ENCODE assay signal across 8 cellular contexts in genomic region chr20:3819413-3820047, GRCh38. TPM values are rescaled to one million over a fixed set of nuclear protein-coding genes. Genes with fewer than 3 reads are reported as not detected.
DNase-seq lines count a peak whose midpoint lies in the region; ATAC-seq and TF ChIP-seq lines count a peak whose summit lies in the region.

No MANE protein-coding gene starts in this region.

- peak overlapping the region; percentile 85 for H3K4me3 Mint-ChIP-seq in activated CD8-positive, alpha-beta memory T cell treated with anti-CD3 and anti-CD28 coated beads, Interleukin-2, amount 10 ng/mL, durations not matched to agents 7 days and 5 days

- no peaks in the 10 kb centered on the region for H3K9me3 Mint-ChIP-seq in activated CD8-positive, alpha-beta memory T cell treated with anti-CD3 and anti-CD28 coated beads, Interleukin-2, amount 10 ng/mL, durations not matched to agents 7 days and 5 days (ENCODE audit: low read depth)

- peaks cover 54% of the 10 kb centered on the region for H3K4me1 Mint-ChIP-seq in activated CD8-positive, alpha-beta memory T cell treated with anti-CD3 and anti-CD28 coated beads, Interleukin-2, amount 10 ng/mL, durations not matched to agents 7 days and 5 days

- H3K4me1 ChIP-seq in liver (ENCODE audit: control insufficient read depth in 4 of 4, insufficient read depth in 4 of 4, low read length in 3 of 4) (peaks cover 0 to 21% (median 13%) of the 10 kb centered on the region in 4 donors), tibial artery (peaks cover 0 to 17% (median 13%) of the 10 kb centered on the region in 4 donors)

- H3K9me3 ChIP-seq in liver (ENCODE audit: control insufficient read depth in 4 of 4, low read length in 3 of 4) (no peaks in the 10 kb centered on the region), tibial artery (no peaks in the 10 kb centered on the region)

- H3K36me3 Mint-ChIP-seq in activated CD8-positive, alpha-beta memory T cell treated with anti-CD3 and anti-CD28 coated beads, Interleukin-2, amount 10 ng/mL, durations not matched to agents 7 days and 5 days, result peaks cover 2% of the 10 kb centered on the region

- CTCF ChIA-PET in activated CD8-positive, alpha-beta memory T cell treated with anti-CD3 and anti-CD28 coated beads, Interleukin-2, amount 10 ng/mL, durations not matched to agents 7 days and 5 days (lab: Charles Lee), result interaction anchor here (0.5 to 6.4 kb wide), 22 partner anchors 7 to 265 kb away, joined by 3 to 51 read pairs (median 6); partner anchors contain the start of genes ADISSP, CDC25B, MAVS and SPEF1

- ATAC-seq in activated CD8-positive, alpha-beta memory T cell treated with anti-CD3 and anti-CD28 coated beads, Interleukin-2, amount 10 ng/mL, durations not matched to agents 7 days and 5 days, result no peak
- ATAC-seq in GM21360 (IDR thresholded peaks at IDR 0.05; ENCODE audit: unreplicated experiment), result no peak

- H3K27me3 ChIP-seq in liver (ENCODE audit: control insufficient read depth in 4 of 4, insufficient read depth in 4 of 4, low read length in 3 of 4), result no peaks in the 10 kb centered on the region
- no peaks in the 10 kb centered on the region for H3K27me3 ChIP-seq in tibial artery

- intact Hi-C loops in tibial artery (cut with DNase I; ENCODE audit: low total_unique reads), result loop anchor here (2.0 to 5.0 kb wide), 2 partner anchors 33 to 38 kb away; partner anchors contain the start of gene CENPB

- in situ Hi-C loops in astrocyte of the cerebellum (cut with HindIII; ENCODE audit: low sequenced_read_pairs), result no loop called here

- 67% methylated on average over 20 of the region's 20 CpGs for WGBS in liver

- TF ChIP-seq CTCF in astrocyte of the cerebellum (IDR thresholded peaks at IDR 0.05; ENCODE audit: low read depth, low read length, missing control alignments), result no peak
- no peak for TF ChIP-seq CTCF in liver (IDR thresholded peaks at IDR 0.05; ENCODE audit: low read depth, low read length, missing input control)
- TF ChIP-seq CTCF in tibial artery (IDR thresholded peaks at IDR 0.05), result no peak

- H3K27ac Mint-ChIP-seq in activated CD8-positive, alpha-beta memory T cell treated with anti-CD3 and anti-CD28 coated beads, Interleukin-2, amount 10 ng/mL, durations not matched to agents 7 days and 5 days, result peak overlapping the region; percentile 88

- no peaks in the 10 kb centered on the region for H3K27me3 Mint-ChIP-seq in activated CD8-positive, alpha-beta memory T cell treated with anti-CD3 and anti-CD28 coated beads, Interleukin-2, amount 10 ng/mL, durations not matched to agents 7 days and 5 days

- H3K4me3 ChIP-seq in astrocyte of the cerebellum (ENCODE audit: low read depth, low read length) (peak overlapping the region; percentile 56), liver (ENCODE audit: low read depth in 1 of 3, low read length in 3 of 3) (peak overlapping the region; percentile 82 to 90 (median 84)), tibial artery (peak overlapping the region; percentile 60 to 76)

- DNase-seq in activated CD8-positive, alpha-beta memory T cell treated with anti-CD3 and anti-CD28 coated beads, Interleukin-2, amount 10 ng/mL, durations not matched to agents 7 days and 5 days, result no peak
- no peak for DNase-seq in activated CD8-positive, alpha-beta memory T cell treated with anti-CD3 and anti-CD28 coated beads, Interleukin-2, amount 50 U/mL, for 48 hours
- DNase-seq in astrocyte of the cerebellum (ENCODE audit: low read depth), result no peak
- no peak for DNase-seq in tibial artery
- no peak for DNase-seq in HuH-7.5 (ENCODE audit: low spot score)
- no peak for DNase-seq in H4 (ENCODE audit: low spot score)

- peak overlapping the region; percentile 66 to 99 for H3K9ac ChIP-seq in liver (ENCODE audit: low read depth in 1 of 2, low read length in 2 of 2)

- no peak for TF ChIP-seq RAD21 in liver (IDR thresholded peaks at IDR 0.05)

- peaks cover 3 to 22% (median 12%) of the 10 kb centered on the region in 4 donors for H3K36me3 ChIP-seq in liver (ENCODE audit: control insufficient read depth in 4 of 4, insufficient read depth in 3 of 4, low read depth in 1 of 4, low read length in 3 of 4)
- peaks cover 18 to 25% (median 20%) of the 10 kb centered on the region in 3 donors for H3K36me3 ChIP-seq in tibial artery

- H3K27ac ChIP-seq in liver (ENCODE audit: low read depth in 1 of 2, low read length in 2 of 2) (peak overlapping the region; percentile 96 to 99), tibial artery (peak overlapping the region; percentile 94 to 95)

TF ChIP-seq in liver, 16 proteins besides CTCF, POLR2A, EP300 and RAD21:
- TF ChIP-seq NR2F2 (IDR thresholded peaks at IDR 0.05) (no peak), HNF4G (IDR thresholded peaks at IDR 0.05) (no peak), TAF1 (conservative IDR thresholded peaks at IDR 0.05) (no peak), EGR1 (IDR thresholded peaks at IDR 0.05; ENCODE audit: low read depth in 2 of 2) (no peak)

RNA-seq across cellular contexts. Expression of gene AP5S1, which starts 0.8 kb away (rescaled TPM):
- 10 to 100 TPM; 13.8 to 15.5 TPM for total RNA-seq in activated CD8-positive, alpha-beta memory T cell treated with anti-CD3 and anti-CD28 coated beads, Interleukin-2, amount 10 ng/mL, durations not matched to agents 7 days and 5 days
- 10 to 100 TPM in 1 of 2 donors, 1 to 10 TPM in 1; 9.2 to 14.5 TPM for total RNA-seq in liver
- polyA plus RNA-seq in liver, result 10 to 100 TPM in 1 of 2 donors, 1 to 10 TPM in 1; 9.1 to 13.1 TPM
- 16.7 and 16.9 TPM in 2 replicates for total RNA-seq in H4 (2014; rRNA removed; shearing (Covaris generic))

RNA-seq across cellular contexts. Expression of gene CDC25B, which starts 23.4 kb away (rescaled TPM):
- total RNA-seq in activated CD8-positive, alpha-beta memory T cell treated with anti-CD3 and anti-CD28 coated beads, Interleukin-2, amount 10 ng/mL, durations not matched to agents 7 days and 5 days, result 100 to 1,000 TPM; 194 to 312 TPM
- 10 to 100 TPM in 1 of 2 donors, 1 to 10 TPM in 1; 4.4 to 11.9 TPM for total RNA-seq in liver
- polyA plus RNA-seq in liver, result 10 to 100 TPM in 1 of 2 donors, 1 to 10 TPM in 1; 6.5 to 12.9 TPM
- 35.7 and 39.6 TPM in 2 replicates for total RNA-seq in H4 (2014; rRNA removed; shearing (Covaris generic))

RNA-seq across cellular contexts. Expression of gene MAVS, which starts 27.1 kb away (rescaled TPM):
- 10 to 100 TPM; 29.7 to 37.4 TPM for total RNA-seq in activated CD8-positive, alpha-beta memory T cell treated with anti-CD3 and anti-CD28 coated beads, Interleukin-2, amount 10 ng/mL, durations not matched to agents 7 days and 5 days
- total RNA-seq in liver, result 10 to 100 TPM; 17.2 to 20.9 TPM
- polyA plus RNA-seq in liver, result 1 to 10 TPM; 4.7 to 6.5 TPM
- 9.6 and 10.0 TPM in 2 replicates for total RNA-seq in H4 (2014; rRNA removed; shearing (Covaris generic))

RNA-seq across cellular contexts. Expression of gene CENPB, which starts 33.0 kb away (rescaled TPM):
- 10 to 100 TPM; 76.5 to 76.8 TPM for total RNA-seq in activated CD8-positive, alpha-beta memory T cell treated with anti-CD3 and anti-CD28 coated beads, Interleukin-2, amount 10 ng/mL, durations not matched to agents 7 days and 5 days
- 10 to 100 TPM; 20.3 to 30.5 TPM for total RNA-seq in liver
- polyA plus RNA-seq in liver, result 10 to 100 TPM in 1 of 2 donors, 1 to 10 TPM in 1; 4.5 to 32.4 TPM
- 24.3 and 45.5 TPM in 2 replicates for total RNA-seq in H4 (2014; rRNA removed; shearing (Covaris generic))

RNA-seq across cellular contexts. Expression of gene SPEF1, which starts 38.3 kb away (rescaled TPM):
- total RNA-seq in activated CD8-positive, alpha-beta memory T cell treated with anti-CD3 and anti-CD28 coated beads, Interleukin-2, amount 10 ng/mL, durations not matched to agents 7 days and 5 days, result under 1 TPM in 1 of 2 experiments, not detected in 1; 0.18 TPM
- not detected for total RNA-seq in liver
- polyA plus RNA-seq in liver, result not detected
- 0.21 TPM in 1 of 2 replicates, not detected in the other for total RNA-seq in H4 (2014; rRNA removed; shearing (Covaris generic))
